In the genomic region with DNA sequence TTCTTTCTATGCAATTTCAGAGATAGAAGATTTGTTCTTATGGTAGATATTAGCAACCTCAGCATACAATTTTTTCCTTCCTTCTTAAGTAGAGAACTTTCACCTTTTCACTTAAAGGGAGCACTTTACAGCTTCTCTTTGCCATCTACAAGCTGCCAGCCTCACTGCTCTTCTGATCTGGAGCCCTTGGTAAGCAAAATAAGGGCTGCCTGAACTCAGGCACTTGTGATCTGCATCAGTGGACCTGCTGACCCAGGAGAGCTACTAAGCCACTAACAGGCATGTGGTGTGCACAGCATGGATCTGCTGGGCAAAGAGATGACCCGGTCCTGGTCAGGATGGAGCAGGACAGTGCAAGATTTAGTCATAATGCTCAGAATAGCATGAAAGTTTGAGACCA, we compare ENCODE assay signal across 15 cellular contexts.
DNase-seq lines count a peak whose midpoint lies in the region; TF ChIP-seq lines count a peak whose summit lies in the region.
"Had no signal": no experiment of that assay in that cellular context is flagged by ENCODE, and none has a peak within 500 bp of the region (broad histone marks: within the 10 kb centered on the region; RNA-seq: fewer than 3 reads in every experiment).

No MANE protein-coding gene starts in this region.

- peak overlapping the region; percentile 47 for H3K4me3 ChIP-seq in Loucy (ENCODE audit: low read length, poor library complexity, severe bottlenecking)
- H3K4me3 ChIP-seq in coronary artery: no peak overlapping the region
- H3K4me3 ChIP-seq in stomach: no peak overlapping the region
- no peak overlapping the region for H3K4me3 ChIP-seq in spleen
- no peak overlapping the region for H3K4me3 ChIP-seq in testis
- H3K4me3 ChIP-seq: GM12878 had no signal

- H3K27me3 ChIP-seq in Loucy (ENCODE audit: insufficient read depth, low read length, poor library complexity, severe bottlenecking) (no peaks in the 10 kb centered on the region), stomach (peaks cover 0 to 46% (median 15%) of the 10 kb centered on the region in 3 donors), spleen (replicated peaks in 1 of 7) (peaks cover 0 to 62% (median 0%) of the 10 kb centered on the region in 7 donors), testis (no peaks in the 10 kb centered on the region)

- WGBS in stomach, 5 donors: 43 to 91% (median 79%) methylated on average over 1 of the region's 1 CpG
- WGBS in spleen, 5 donors: 74 to 100% (median 82%) methylated on average over 1 of the region's 1 CpG
- WGBS in testis, 2 donors: 82 to 92% methylated on average over 1 of the region's 1 CpG

- no peak for TF ChIP-seq EP300 in stomach (IDR thresholded peaks at IDR 0.05)

- H3K4me1 ChIP-seq in Loucy (ENCODE audit: insufficient read depth, low read length, poor library complexity, severe bottlenecking) (peaks cover 24% of the 10 kb centered on the region), stomach (peaks cover 0 to 12% (median 0%) of the 10 kb centered on the region in 4 donors), spleen (no peaks in the 10 kb centered on the region), testis (no peaks in the 10 kb centered on the region)

- TF ChIP-seq POLR2A in stomach (IDR thresholded peaks at IDR 0.05): no peak
- no peak for TF ChIP-seq POLR2A in spleen (IDR thresholded peaks at IDR 0.05)
- TF ChIP-seq POLR2A in testis (IDR thresholded peaks at IDR 0.05): no peak

- H3K27ac ChIP-seq in coronary artery (no peak overlapping the region), stomach (no peak overlapping the region), spleen (no peak overlapping the region), testis (no peak overlapping the region)
- H3K27ac ChIP-seq: 22Rv1, HL-60 had no signal

- no peaks in the 10 kb centered on the region for H3K9me2 ChIP-seq in Loucy (replicated peaks; ENCODE audit: low read depth, low read length)

- no peaks in the 10 kb centered on the region for H3F3A ChIP-seq in Loucy (ENCODE audit: low read depth)

- in situ Hi-C loops in GM13977 (cut with MboI; ENCODE audit: low pct_unique_long_range_greater_than_20kb, low sequenced_read_pairs, unreplicated experiment): no loop called here

- no peak for TF ChIP-seq CTCF in Loucy (conservative IDR thresholded peaks at IDR 0.05; ENCODE audit: low read length)
- no peak for TF ChIP-seq CTCF in coronary artery (IDR thresholded peaks at IDR 0.05)
- TF ChIP-seq CTCF in stomach (IDR thresholded peaks at IDR 0.05): no peak
- no peak for TF ChIP-seq CTCF in spleen (IDR thresholded peaks at IDR 0.05 in 8 of 11, conservative IDR thresholded peaks at IDR 0.05 in 3 of 11)
- no peak for TF ChIP-seq CTCF in GM13977 (IDR thresholded peaks at IDR 0.05; ENCODE audit: extremely low read depth, insufficient read depth, missing control alignments)
- TF ChIP-seq CTCF in testis (IDR thresholded peaks at IDR 0.05): no peak

- H3K9ac ChIP-seq in Loucy (ENCODE audit: low read depth, low read length, poor library complexity, severe bottlenecking): peak overlapping the region; percentile 52

- H3K9me3 ChIP-seq in Loucy (ENCODE audit: insufficient read depth, low read depth, low read length): no peaks in the 10 kb centered on the region
- H3K9me3 ChIP-seq in stomach: no peaks in the 10 kb centered on the region
- H3K9me3 ChIP-seq in spleen: no peaks in the 10 kb centered on the region
- H3K9me3 ChIP-seq in testis: no peaks in the 10 kb centered on the region

- H3K79me2 ChIP-seq in Loucy (ENCODE audit: insufficient read depth, low read length): no peaks in the 10 kb centered on the region

- peak; percentile 24 for DNase-seq in activated effector memory CD4-positive, alpha-beta T cell treated with anti-CD3 and anti-CD28 coated beads, Interleukin-2, amount 50 U/mL, for 16 hours
- DNase-seq in activated effector memory CD4-positive, alpha-beta T cell treated with Interleukin-2 at 50 U/mL for 16 hours: no peak
- DNase-seq in coronary artery (ENCODE audit: low spot score) (peak; percentile 11), stomach (peak; percentile 9), spleen (no peak), GM13977 (ENCODE audit: low spot score) (no peak), testis (no peak)
- DNase-seq: AML-193, C1 segment of cervical spinal cord, Calu3, DMS 273 treated with DMSO at 0.1 percent for 48 hours had no signal

- peak overlapping the region; percentile 67 for H3K4me2 ChIP-seq in Loucy (ENCODE audit: low read depth, low read length, poor library complexity, severe bottlenecking)

- H3K36me3 ChIP-seq in Loucy (ENCODE audit: insufficient read depth, low read length) (no peaks in the 10 kb centered on the region), stomach (no peaks in the 10 kb centered on the region), spleen (no peaks in the 10 kb centered on the region), testis (ENCODE audit: low read depth, missing control alignments) (no peaks in the 10 kb centered on the region)

- intact Hi-C loops in stomach (cut with DNase I; ENCODE audit: low total_unique reads) (no loop called here), spleen (cut with DNase I; ENCODE audit: low total_unique reads) (no loop called here), testis (cut with DNase I; ENCODE audit: low total_unique reads) (no loop called here)

- H4K20me1 ChIP-seq in Loucy (ENCODE audit: insufficient read depth, low read length, poor library complexity, severe bottlenecking): no peaks in the 10 kb centered on the region

- peak overlapping the region; percentile 80 for H2AFZ ChIP-seq in Loucy (ENCODE audit: low read length)

Comparison
In these comparisons a context has a peak if more than half of its experiments do, and no peak if none do; other contexts are left out.
1. DNase-seq: peak in activated effector memory CD4-positive, alpha-beta T cell treated with anti-CD3 and anti-CD28 coated beads, Interleukin-2, amount 50 U/mL, for 16 hours (single experiment), coronary artery (single experiment) and stomach (single experiment); none in activated effector memory CD4-positive, alpha-beta T cell treated with Interleukin-2 at 50 U/mL for 16 hours (single experiment), spleen (single experiment), GM13977 (single experiment) and testis (single experiment).